ENCODE assay signal across 14 cellular contexts in the genomic region with DNA sequence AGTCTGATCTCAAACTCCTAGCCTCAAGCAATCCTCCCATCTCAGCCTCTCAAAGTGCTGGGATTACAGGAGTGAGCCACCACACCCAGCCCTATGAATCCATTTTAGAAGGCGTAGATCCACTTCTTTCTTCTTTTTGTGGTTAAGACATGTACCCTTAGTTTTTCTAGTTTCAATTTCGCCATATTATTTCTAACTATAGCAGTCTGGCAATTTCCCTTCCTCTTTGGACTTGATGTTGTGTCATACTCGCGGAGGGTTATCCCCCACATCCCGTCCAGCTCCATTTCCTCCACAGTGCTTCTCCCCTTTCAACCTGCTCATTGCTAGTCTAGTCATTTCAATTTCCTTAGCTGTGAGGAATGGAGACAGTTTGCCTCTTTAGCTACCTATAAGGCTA. TPM values are rescaled to one million over a fixed set of nuclear protein-coding genes. Genes with fewer than 3 reads are reported as not detected.
DNase-seq lines count a peak whose midpoint lies in the region; ATAC-seq lines count a peak whose summit lies in the region.
"Had no signal": no experiment of that assay in that cellular context is flagged by ENCODE, and none has a peak within 500 bp of the region (broad histone marks: within the 10 kb centered on the region; RNA-seq: fewer than 3 reads in every experiment).

No MANE protein-coding gene starts in this region.

- no peaks in the 10 kb centered on the region for H3K36me3 ChIP-seq in mesendoderm (ENCODE audit: control insufficient read depth, insufficient read depth, low read length)
- H3K36me3 ChIP-seq: adrenal gland had no signal

- H2BK15ac ChIP-seq in mesendoderm (replicated peaks; ENCODE audit: low read depth): no peak overlapping the region

- DNase-seq in Ammon's horn (ENCODE audit: low spot score) (peak; percentile 55), RPMI8226 (peak; percentile 17), NCI-H2081 treated with DMSO at 0.1 percent for 48 hours (lab: John Stamatoyannopoulos, UW) (no peak), NCI-H526 (lab: John Stamatoyannopoulos, UW) (no peak), mesendoderm (no peak)
- DNase-seq: activated CD8-positive, alpha-beta memory T cell treated with anti-CD3 and anti-CD28 coated beads for 24 hours; effector memory CD8-positive, alpha-beta T cell; NCI-H345; SK-N-SH had no signal

- no peak overlapping the region for H2BK120ac ChIP-seq in mesendoderm (ENCODE audit: low read depth, low read length)

- H2BK5ac ChIP-seq in mesendoderm (ENCODE audit: low read length): no peak overlapping the region

- H3K4me3 ChIP-seq in mesendoderm (ENCODE audit: low read length): no peak overlapping the region
- H3K4me3 ChIP-seq: adrenal gland, GM23338 had no signal

- no peaks in the 10 kb centered on the region for H3K27me3 ChIP-seq in mesendoderm (ENCODE audit: insufficient read depth, low read length, poor library complexity)
- H3K27me3 ChIP-seq: adrenal gland had no signal

- ATAC-seq in GM19395 (IDR thresholded peaks at IDR 0.05; ENCODE audit: unreplicated experiment) (peak; percentile 72), HG03135 (IDR thresholded peaks at IDR 0.05; ENCODE audit: unreplicated experiment) (peak; percentile 60), GM19397 (IDR thresholded peaks at IDR 0.05; ENCODE audit: unreplicated experiment) (no peak)
- ATAC-seq: effector memory CD8-positive, alpha-beta T cell; GM23338 had no signal

- no peaks in the 10 kb centered on the region for H3K79me1 ChIP-seq in mesendoderm (ENCODE audit: low read length)

- no peak overlapping the region for H3K18ac ChIP-seq in mesendoderm (ENCODE audit: low read length)

- H3K56ac ChIP-seq in mesendoderm (ENCODE audit: low read length): no peak overlapping the region

- no peak overlapping the region for H3K4ac ChIP-seq in mesendoderm (ENCODE audit: low read depth, low read length)

- H4K8ac ChIP-seq in mesendoderm (ENCODE audit: low read depth, low read length): no peak overlapping the region

- no CpG with 5 or more reads among the region's 5 CpGs for WGBS in mesendoderm (ENCODE audit: extremely low coverage, insufficient coverage, low lambda C conversion rate)

- no peak overlapping the region for H3K27ac ChIP-seq in mesendoderm (ENCODE audit: low read depth, low read length)
- H3K27ac ChIP-seq: adrenal gland had no signal

- H3K9ac ChIP-seq in mesendoderm (ENCODE audit: low read length): no peak overlapping the region
- H3K9ac ChIP-seq: SK-N-SH had no signal

- no peak overlapping the region for H4K5ac ChIP-seq in mesendoderm (ENCODE audit: low read length)

- no peak overlapping the region for H2AK5ac ChIP-seq in mesendoderm (ENCODE audit: low read length)

- H3K4me1 ChIP-seq in mesendoderm (ENCODE audit: control insufficient read depth, low read depth, low read length): no peaks in the 10 kb centered on the region

- no peak overlapping the region for H3K4me2 ChIP-seq in mesendoderm (ENCODE audit: low read length)
- H3K4me2 ChIP-seq: GM23338, SK-N-SH had no signal

- no peaks in the 10 kb centered on the region for H3K79me2 ChIP-seq in mesendoderm (ENCODE audit: control insufficient read depth, insufficient read depth, low read length)

- no peak overlapping the region for H3K23ac ChIP-seq in mesendoderm (ENCODE audit: low read length)

RNA-seq across cellular contexts. Expression of a gene that starts 5.2 kb away (rescaled TPM):
- polyA plus RNA-seq in mesendoderm (2013, experiment 1 of 2): 30.1 TPM
- polyA plus RNA-seq in mesendoderm (2013, experiment 2 of 2): 30.3 TPM

Comparison
In these comparisons a context has a peak if more than half of its experiments do, and no peak if none do; other contexts are left out.
1. DNase-seq: peak in Ammon's horn (single experiment) and RPMI8226 (single experiment); none in NCI-H2081 treated with DMSO at 0.1 percent for 48 hours (single experiment), NCI-H526 (0 of 2) and mesendoderm (single experiment).